23 cellular contexts compared by ENCODE assay signal in genomic region chr10:32744321-32744720, GRCh38.
DNase-seq lines count a peak whose midpoint lies in the region; ATAC-seq, FAIRE-seq and TF ChIP-seq lines count a peak whose summit lies in the region.
"Had no signal": no experiment of that assay in that cellular context is flagged by ENCODE, and none has a peak within 500 bp of the region (broad histone marks: within the 10 kb centered on the region; RNA-seq: fewer than 3 reads in every experiment).

No MANE protein-coding gene starts in this region.

- no peaks in the 10 kb centered on the region for H4K20me1 ChIP-seq in mammary epithelial cell (ENCODE audit: insufficient read depth, low read length)
- no peaks in the 10 kb centered on the region for H4K20me1 ChIP-seq in keratinocyte (ENCODE audit: control insufficient read depth, extremely low read depth, insufficient read depth, low read length)
- H4K20me1 ChIP-seq: BLaER1 treated with 17β-estradiol and CSF1 and Interleukin-3, amounts not matched to agents 10 nM and 100 nM had no signal

- H3K4me1 ChIP-seq in mammary epithelial cell (ENCODE audit: insufficient read depth, low read length): no peaks in the 10 kb centered on the region
- no peaks in the 10 kb centered on the region for H3K4me1 ChIP-seq in breast epithelium
- H3K4me1 ChIP-seq in keratinocyte (ENCODE audit: control insufficient read depth, extremely low read depth, insufficient read depth, low read length): no peaks in the 10 kb centered on the region
- H3K4me1 ChIP-seq: BE2C; BLaER1 treated with 17β-estradiol and CSF1 and Interleukin-3, amounts not matched to agents 10 nM and 100 nM had no signal

- H3K9ac ChIP-seq in mammary epithelial cell (ENCODE audit: insufficient read depth, low read length) (no peak overlapping the region), keratinocyte (ENCODE audit: control insufficient read depth, extremely low read depth, insufficient read depth, low read length) (no peak overlapping the region)
- H3K9ac ChIP-seq: BLaER1 treated with 17β-estradiol and CSF1 and Interleukin-3, amounts not matched to agents 10 nM and 100 nM; GM23248 had no signal

- no peak for TF ChIP-seq POLR2A in breast epithelium (IDR thresholded peaks at IDR 0.05)

- H3K9me3 ChIP-seq in mammary epithelial cell (replicated peaks; ENCODE audit: insufficient read depth, low read length) (no peaks in the 10 kb centered on the region), breast epithelium (peaks cover 0 to 11% of the 10 kb centered on the region in 2 donors), keratinocyte (ENCODE audit: control insufficient read depth, low read depth, low read length) (no peaks in the 10 kb centered on the region)
- H3K9me3 ChIP-seq: BE2C had no signal

- in situ Hi-C loops in mammary epithelial cell (cut with MboI; ENCODE audit: low sequenced_read_pairs in 2 of 2): no loop called here

- H3K4me3 ChIP-seq in mammary epithelial cell (replicated peaks in 1 of 3; ENCODE audit: insufficient read depth in 1 of 3, low read depth in 2 of 3, low read length in 3 of 3): no peak overlapping the region
- H3K4me3 ChIP-seq in breast epithelium: no peak overlapping the region
- H3K4me3 ChIP-seq in epithelial cell of esophagus (ENCODE audit: low read length): no peak overlapping the region
- no peak overlapping the region for H3K4me3 ChIP-seq in keratinocyte (ENCODE audit: control insufficient read depth in 2 of 3, extremely low read depth in 1 of 3, insufficient read depth in 2 of 3, low read depth in 1 of 3, low read length in 3 of 3)
- H3K4me3 ChIP-seq: BLaER1 treated with 17β-estradiol and CSF1 and Interleukin-3, amounts not matched to agents 10 nM and 100 nM; GM23248 had no signal

- H3K9me1 ChIP-seq in keratinocyte (ENCODE audit: control insufficient read depth, extremely low read depth, insufficient read depth, low read length): no peaks in the 10 kb centered on the region

- H2AFZ ChIP-seq in mammary epithelial cell (ENCODE audit: low read depth, low read length) (no peak overlapping the region), keratinocyte (ENCODE audit: control insufficient read depth, low read length) (no peak overlapping the region)
- H2AFZ ChIP-seq: GM23248 had no signal

- H3K27ac ChIP-seq in mammary epithelial cell (ENCODE audit: insufficient read depth, low read depth, low read length) (no peak overlapping the region), breast epithelium (no peak overlapping the region), keratinocyte (ENCODE audit: control insufficient read depth, insufficient read depth, low read length) (no peak overlapping the region)
- H3K27ac ChIP-seq: 22Rv1; BLaER1 treated with 17β-estradiol and CSF1 and Interleukin-3, amounts not matched to agents 10 nM and 100 nM; GM23248 had no signal

- intact Hi-C loops in mammary epithelial cell (cut with micrococcal nuclease) (no loop called here), breast epithelium (cut with DNase I; ENCODE audit: low total_unique reads) (no loop called here)

- BruUV-seq in mammary epithelial cell (replicated peaks; lab: Mats Ljungman, UMichigan): no TSS peak

- whole genome bisulfite sequencing in mammary epithelial cell (ENCODE audit: low coverage, missing lambda C conversion rate): 0% methylated on average over 1 of the region's 1 CpG

- FAIRE-seq in keratinocyte (lab: Jason Lieb, UNC): peak; percentile 68
- FAIRE-seq: A204.1, D721Med, GM12891, GM18507, H1 had no signal

- no peak for ATAC-seq in GM21515 (IDR thresholded peaks at IDR 0.05; ENCODE audit: unreplicated experiment)

- dilution Hi-C loops in mammary epithelial cell (cut with HindIII; ENCODE audit: low sequenced_read_pairs): no loop called here
- dilution Hi-C loops in keratinocyte (cut with MboI; ENCODE audit: extremely low pct_ligation_motif_present, low sequenced_read_pairs): no loop called here

- TF ChIP-seq CTCF in mammary epithelial cell (conservative IDR thresholded peaks at IDR 0.05 in 1 of 2, IDR thresholded peaks at IDR 0.05 in 1 of 2; ENCODE audit: extremely low read depth in 1 of 2, insufficient read depth in 1 of 2, low read depth in 1 of 2, low read length in 2 of 2) (no peak), breast epithelium (IDR thresholded peaks at IDR 0.05) (no peak), epithelial cell of esophagus (IDR thresholded peaks at IDR 0.05; ENCODE audit: insufficient read depth, low read depth, low read length, missing control alignments) (no peak), keratinocyte (optimal IDR thresholded peaks at IDR 0.05 in 1 of 3, IDR thresholded peaks at IDR 0.05 in 1 of 3, conservative IDR thresholded peaks at IDR 0.05 in 1 of 3; ENCODE audit: extremely low read depth in 1 of 3, insufficient read depth in 2 of 3, low read length in 3 of 3) (no peak)

- peak overlapping the region; percentile 14 for H3K4me2 ChIP-seq in mammary epithelial cell (ENCODE audit: insufficient read depth, low read depth, low read length)
- no peak overlapping the region for H3K4me2 ChIP-seq in keratinocyte (ENCODE audit: control insufficient read depth, extremely low read depth, insufficient read depth, low read depth, low read length)
- H3K4me2 ChIP-seq: BLaER1 treated with 17β-estradiol and CSF1 and Interleukin-3, amounts not matched to agents 10 nM and 100 nM had no signal

- DNase-seq in mammary epithelial cell (peak; percentile 79), breast epithelium (ENCODE audit: low spot score in 2 of 2) (no peak), epithelial cell of esophagus (ENCODE audit: low read depth) (peak; percentile 79), keratinocyte (ENCODE audit: low read depth, low spot score) (no peak), NCI-H526 treated with DMSO at 0.1 percent for 48 hours (lab: John Stamatoyannopoulos, UW) (no peak)
- DNase-seq: AML-193; BE2C; CD4-positive, alpha-beta T cell; CD8-positive, alpha-beta memory T cell; DMS 273 treated with DMSO at 0.1 percent for 48 hours; DMS79; GF-D8; GM23248; H7; HCEC 1CT had no signal

- no peaks in the 10 kb centered on the region for H3K27me3 ChIP-seq in mammary epithelial cell (ENCODE audit: insufficient read depth, low read length)
- H3K27me3 ChIP-seq in breast epithelium: no peaks in the 10 kb centered on the region
- H3K27me3 ChIP-seq in keratinocyte (ENCODE audit: control insufficient read depth, extremely low read depth, insufficient read depth, low read length): no peaks in the 10 kb centered on the region
- H3K27me3 ChIP-seq: BE2C; BLaER1 treated with 17β-estradiol and CSF1 and Interleukin-3, amounts not matched to agents 10 nM and 100 nM had no signal

- CTCF ChIA-PET in mammary epithelial cell (lab: Charles Lee; ENCODE audit: low non-redundant PET): no interaction called here

- H3K36me3 ChIP-seq in mammary epithelial cell (ENCODE audit: insufficient read depth, low read length) (no peaks in the 10 kb centered on the region), breast epithelium (no peaks in the 10 kb centered on the region), keratinocyte (ENCODE audit: control insufficient read depth in 2 of 2, extremely low read depth in 1 of 2, insufficient read depth in 2 of 2, low read length in 2 of 2) (no peaks in the 10 kb centered on the region)
- H3K36me3 ChIP-seq: BE2C had no signal

- H3K79me2 ChIP-seq in mammary epithelial cell (ENCODE audit: insufficient read depth, low read length) (no peaks in the 10 kb centered on the region), keratinocyte (ENCODE audit: control insufficient read depth, insufficient read depth, low read length) (no peaks in the 10 kb centered on the region)

Comparison
In these comparisons a context has a peak if more than half of its experiments do, and no peak if none do; other contexts are left out.
1. DNase-seq: peak in mammary epithelial cell (single experiment) and epithelial cell of esophagus (single experiment); none in breast epithelium (0 of 2), keratinocyte (single experiment) and NCI-H526 treated with DMSO at 0.1 percent for 48 hours (single experiment).